ENCODE assay signal across 9 cellular contexts in genomic region chr7:115638853-115639252, GRCh38.
"Had no signal": no experiment of that assay in that cellular context is flagged by ENCODE, and none has a peak within 500 bp of the region (broad histone marks: within the 10 kb centered on the region; RNA-seq: fewer than 3 reads in every experiment).

No MANE protein-coding gene starts in this region.

- H3K27ac ChIP-seq: HL-60, KMS-11 had no signal

- FAIRE-seq: HepG2, HTR-8/SVneo, K562 had no signal

- H3K4me2 ChIP-seq: KMS-11 had no signal

- DNase-seq: IMR-90, KBM-7, KG1 had no signal

- ATAC-seq: HepG2, K562 had no signal

- H3K27me3 Mint-ChIP-seq: IgD-negative memory B cell had no signal

- H3K4me3 Mint-ChIP-seq: IgD-negative memory B cell had no signal

- H3K27ac Mint-ChIP-seq: IgD-negative memory B cell had no signal

- H3K4me1 Mint-ChIP-seq: IgD-negative memory B cell had no signal

- H3K36me3 Mint-ChIP-seq: IgD-negative memory B cell had no signal

- H3K4me3 ChIP-seq: K562 had no signal

- H3K9ac ChIP-seq: KMS-11 had no signal
